ENCODE assay signal across 13 cellular contexts in the genomic region with DNA sequence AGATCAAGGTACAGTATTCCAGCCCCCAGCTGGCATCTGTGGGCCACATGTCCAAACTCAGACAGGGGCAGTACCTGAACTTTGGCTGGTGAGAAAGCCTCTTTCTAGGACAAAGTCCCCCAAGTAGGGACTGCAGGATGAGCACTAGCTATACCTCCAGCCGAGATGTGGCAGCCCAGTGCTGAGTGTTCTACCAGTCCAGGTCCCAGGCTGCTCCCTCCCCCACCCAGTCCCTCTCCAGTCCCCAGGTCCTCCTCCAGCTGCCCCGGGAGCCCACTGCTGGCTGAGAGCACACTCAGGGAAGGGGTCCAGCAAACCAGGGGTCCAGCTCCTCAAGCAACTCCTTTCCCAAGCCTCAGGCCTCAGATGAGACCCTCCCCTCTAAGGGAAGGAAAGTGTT. TPM values are rescaled to one million over a fixed set of nuclear protein-coding genes. Genes with fewer than 3 reads are reported as not detected.
A peak's percentile ranks its signal among the peaks of the same experiment; 100 is the strongest.
DNase-seq lines count a peak whose midpoint lies in the region; ATAC-seq, FAIRE-seq and TF ChIP-seq lines count a peak whose summit lies in the region.
"Had no signal": no experiment of that assay in that cellular context is flagged by ENCODE, and none has a peak within 500 bp of the region (broad histone marks: within the 10 kb centered on the region; RNA-seq: fewer than 3 reads in every experiment).

No MANE protein-coding gene starts in this region.

- peak overlapping the region in 1 of 2 donors; percentile 83 for H3K9ac ChIP-seq in kidney (ENCODE audit: low read length in 2 of 2)

- no peak for TF ChIP-seq CTCF in activated CD8-positive, alpha-beta T cell treated with anti-CD3 and anti-CD28 coated beads for 36 hours (IDR thresholded peaks at IDR 0.05)
- no peak for TF ChIP-seq CTCF in kidney (IDR thresholded peaks at IDR 0.05; ENCODE audit: borderline replicate concordance, extremely low read depth, insufficient read depth)

- ATAC-seq in stimulated activated naive CD8-positive, alpha-beta T cell treated with anti-CD3 and anti-CD28 coated beads, Interleukin-15, Interleukin-2, amounts not matched to agents 100 U/mL and 50 U/mL, for 24 hours: no peak
- no peak for ATAC-seq in activated CD8-positive, alpha-beta T cell treated with anti-CD3 and anti-CD28 coated beads for 36 hours
- no peak for ATAC-seq in GM18907 (IDR thresholded peaks at IDR 0.05; ENCODE audit: unreplicated experiment)

- no peak for FAIRE-seq in kidney (lab: Jason Lieb, UNC)
- FAIRE-seq: GM12891 had no signal

- no peaks in the 10 kb centered on the region for H3K27me3 Mint-ChIP-seq in stimulated activated naive CD8-positive, alpha-beta T cell treated with anti-CD3 and anti-CD28 coated beads, Interleukin-15, Interleukin-2, amounts not matched to agents 100 ng/mL and 50 ng/mL, for 24 hours
- no peaks in the 10 kb centered on the region for H3K27me3 Mint-ChIP-seq in activated CD8-positive, alpha-beta T cell treated with anti-CD3 and anti-CD28 coated beads for 36 hours

- intact Hi-C loops in activated CD8-positive, alpha-beta T cell treated with anti-CD3 and anti-CD28 coated beads for 36 hours (cut with micrococcal nuclease): no loop called here
- intact Hi-C loops in kidney (cut with DNase I): no loop called here

- peak overlapping the region; percentile 20 to 64 for H3K27ac ChIP-seq in kidney (ENCODE audit: low read depth in 2 of 2, low read length in 2 of 2)

- DNase-seq in stimulated activated naive CD8-positive, alpha-beta T cell treated with anti-CD3 and anti-CD28 coated beads, Interleukin-15, Interleukin-2, amounts not matched to agents 100 U/mL and 50 U/mL, for 24 hours: no peak
- no peak for DNase-seq in activated CD8-positive, alpha-beta T cell treated with anti-CD3 and anti-CD28 coated beads for 36 hours
- no peak for DNase-seq in kidney
- no peak for DNase-seq in NCI-H446 treated with DMSO at 0.1 percent for 48 hours (lab: John Stamatoyannopoulos, UW)
- no peak for DNase-seq in Ammon's horn (ENCODE audit: low spot score)
- no peak for DNase-seq in NCI-H526 (lab: John Stamatoyannopoulos, UW)
- DNase-seq: activated CD4-positive, alpha-beta T cell treated with anti-CD3 and anti-CD28 coated beads for 48 hours; aorta; SIG-M5 had no signal

- H3K4me3 Mint-ChIP-seq in stimulated activated naive CD8-positive, alpha-beta T cell treated with anti-CD3 and anti-CD28 coated beads, Interleukin-15, Interleukin-2, amounts not matched to agents 100 ng/mL and 50 ng/mL, for 24 hours: peak overlapping the region; percentile 86
- H3K4me3 Mint-ChIP-seq in activated CD8-positive, alpha-beta T cell treated with anti-CD3 and anti-CD28 coated beads for 36 hours: peak overlapping the region; percentile 88

- H3K36me3 Mint-ChIP-seq in stimulated activated naive CD8-positive, alpha-beta T cell treated with anti-CD3 and anti-CD28 coated beads, Interleukin-15, Interleukin-2, amounts not matched to agents 100 ng/mL and 50 ng/mL, for 24 hours (ENCODE audit: low read depth): peaks cover 18% of the 10 kb centered on the region
- peaks cover 10% of the 10 kb centered on the region for H3K36me3 Mint-ChIP-seq in activated CD8-positive, alpha-beta T cell treated with anti-CD3 and anti-CD28 coated beads for 36 hours (ENCODE audit: low read depth)

- peaks cover 9 to 38% of the 10 kb centered on the region in 2 donors for H3K36me3 ChIP-seq in kidney (ENCODE audit: control insufficient read depth in 1 of 2, insufficient read depth in 2 of 2, low read length in 2 of 2)

- CTCF ChIA-PET in activated CD8-positive, alpha-beta T cell treated with anti-CD3 and anti-CD28 coated beads for 36 hours (lab: Charles Lee): interaction anchor here (1.1 to 3.5 kb wide), 7 partner anchors 10 to 198 kb away, joined by 3 to 46 read pairs (median 9); a partner anchor contains a TSS

- H3K9me3 Mint-ChIP-seq in stimulated activated naive CD8-positive, alpha-beta T cell treated with anti-CD3 and anti-CD28 coated beads, Interleukin-15, Interleukin-2, amounts not matched to agents 100 ng/mL and 50 ng/mL, for 24 hours: no peaks in the 10 kb centered on the region
- H3K9me3 Mint-ChIP-seq in activated CD8-positive, alpha-beta T cell treated with anti-CD3 and anti-CD28 coated beads for 36 hours: no peaks in the 10 kb centered on the region

- H3K4me1 ChIP-seq in kidney (ENCODE audit: control insufficient read depth in 1 of 2, insufficient read depth in 1 of 2, low read depth in 1 of 2, low read length in 2 of 2): peaks cover 5 to 21% of the 10 kb centered on the region in 2 donors

- H3K4me3 ChIP-seq in kidney (ENCODE audit: low read length in 2 of 2): peak overlapping the region; percentile 72 to 84

- no peak overlapping the region for H3K27ac Mint-ChIP-seq in stimulated activated naive CD8-positive, alpha-beta T cell treated with anti-CD3 and anti-CD28 coated beads, Interleukin-15, Interleukin-2, amounts not matched to agents 100 ng/mL and 50 ng/mL, for 24 hours
- no peak overlapping the region for H3K27ac Mint-ChIP-seq in activated CD8-positive, alpha-beta T cell treated with anti-CD3 and anti-CD28 coated beads for 36 hours

- H3K9me3 ChIP-seq in kidney (ENCODE audit: control insufficient read depth in 1 of 2, low read length in 2 of 2): no peaks in the 10 kb centered on the region

- POLR2A ChIA-PET in activated CD8-positive, alpha-beta T cell treated with anti-CD3 and anti-CD28 coated beads for 36 hours (lab: Charles Lee): interaction anchor here (1.2 to 3.5 kb wide), 4 partner anchors 9 to 29 kb away, joined by 4 to 25 read pairs (median 10); a partner anchor contains a TSS

- peaks cover 24% of the 10 kb centered on the region for H3K4me1 Mint-ChIP-seq in stimulated activated naive CD8-positive, alpha-beta T cell treated with anti-CD3 and anti-CD28 coated beads, Interleukin-15, Interleukin-2, amounts not matched to agents 100 ng/mL and 50 ng/mL, for 24 hours (ENCODE audit: low read depth)
- peaks cover 21% of the 10 kb centered on the region for H3K4me1 Mint-ChIP-seq in activated CD8-positive, alpha-beta T cell treated with anti-CD3 and anti-CD28 coated beads for 36 hours (ENCODE audit: low read depth)

RNA-seq across cellular contexts. Expression of a gene that starts 1.5 kb away (rescaled TPM):
- 10 to 100 TPM; 41.3 to 45.0 TPM for total RNA-seq in activated CD8-positive, alpha-beta T cell treated with anti-CD3 and anti-CD28 coated beads for 36 hours
- 15.4 TPM for total RNA-seq in kidney
- polyA plus RNA-seq in kidney (ENCODE audit: insufficient read depth, low read depth, low replicate concordance): 20.6 TPM

RNA-seq across cellular contexts. Expression of a gene that starts 12.2 kb away (rescaled TPM):
- under 1 TPM in 1 of 2 experiments, not detected in 1; 0.43 TPM for total RNA-seq in activated CD8-positive, alpha-beta T cell treated with anti-CD3 and anti-CD28 coated beads for 36 hours
- not detected for total RNA-seq in kidney
- polyA plus RNA-seq in kidney (ENCODE audit: insufficient read depth, low read depth, low replicate concordance): not detected
- total RNA-seq: aorta, pulmonary artery endothelial cell had no signal

RNA-seq across cellular contexts. Expression of a gene that starts 24.3 kb away (rescaled TPM):
- 100 to 1,000 TPM; 240 to 256 TPM for total RNA-seq in activated CD8-positive, alpha-beta T cell treated with anti-CD3 and anti-CD28 coated beads for 36 hours
- 207 TPM for total RNA-seq in kidney
- 584 TPM for polyA plus RNA-seq in kidney (ENCODE audit: insufficient read depth, low read depth, low replicate concordance)

RNA-seq across cellular contexts. Expression of a gene that starts 28.9 kb away (rescaled TPM):
- 10 to 100 TPM; 15.8 to 17.8 TPM for total RNA-seq in activated CD8-positive, alpha-beta T cell treated with anti-CD3 and anti-CD28 coated beads for 36 hours
- total RNA-seq in kidney: 2.0 TPM
- 0.17 TPM for polyA plus RNA-seq in kidney (ENCODE audit: insufficient read depth, low read depth, low replicate concordance)

RNA-seq across cellular contexts. Expression of a gene that starts 38.6 kb away (rescaled TPM):
- total RNA-seq in activated CD8-positive, alpha-beta T cell treated with anti-CD3 and anti-CD28 coated beads for 36 hours: 1 to 10 TPM; 1.6 to 2.2 TPM
- 13.1 TPM for total RNA-seq in kidney
- 14.4 TPM for polyA plus RNA-seq in kidney (ENCODE audit: insufficient read depth, low read depth, low replicate concordance)
